Comparison of ENCODE assay signal across 27 cellular contexts in genomic region chr10:43749145-43749576, GRCh38.
DNase-seq lines count a peak whose midpoint lies in the region; ATAC-seq, FAIRE-seq and TF ChIP-seq lines count a peak whose summit lies in the region.
"Had no signal": no experiment of that assay in that cellular context is flagged by ENCODE, and none has a peak within 500 bp of the region (broad histone marks: within the 10 kb centered on the region; RNA-seq: fewer than 3 reads in every experiment).

No MANE protein-coding gene starts in this region.

- WGBS in pancreas, 2 donors, result 44 to 60% methylated on average over 13 of the region's 13 CpGs
- 88 to 92% (median 90%) methylated on average over 13 of the region's 13 CpGs for WGBS in spleen, 5 donors
- 88% methylated on average over 13 of the region's 13 CpGs for WGBS in suprapubic skin

- H3K9me3 ChIP-seq in Panc1 (ENCODE audit: control insufficient read depth, insufficient read depth, low read depth, low read length) (no peaks in the 10 kb centered on the region), pancreas (no peaks in the 10 kb centered on the region), spleen (no peaks in the 10 kb centered on the region), suprapubic skin (no peaks in the 10 kb centered on the region)
- H3K9me3 ChIP-seq: Caco-2, HAP-1, SJSA1 had no signal

- ATAC-seq in Panc1, result 0 out of 2 replicates have a peak, but pooled peaks have one; percentile 30
- peak; percentile 73 to 94 (median 82) for ATAC-seq in pancreas
- ATAC-seq in HG03378 (IDR thresholded peaks at IDR 0.05; ENCODE audit: unreplicated experiment), result no peak
- no peak for ATAC-seq in GM18502 (IDR thresholded peaks at IDR 0.05; ENCODE audit: poor library complexity, unreplicated experiment)
- ATAC-seq: CD8-positive, alpha-beta T cell had no signal

- no peak overlapping the region for H3K4me3 ChIP-seq in Panc1 (ENCODE audit: low read depth in 2 of 2, low read length in 2 of 2)
- H3K4me3 ChIP-seq in pancreas, result peak overlapping the region in 1 of 4 donors; percentile 26
- H3K4me3 ChIP-seq in spleen, result no peak overlapping the region
- no peak overlapping the region for H3K4me3 ChIP-seq in suprapubic skin
- H3K4me3 ChIP-seq: HAP-1, SJSA1 had no signal

- TF ChIP-seq EP300 in suprapubic skin (IDR thresholded peaks at IDR 0.05), result no peak

- TF ChIP-seq POLR2A in spleen (IDR thresholded peaks at IDR 0.05), result no peak
- no peak for TF ChIP-seq POLR2A in suprapubic skin (IDR thresholded peaks at IDR 0.05)

- no peak overlapping the region for H3K27ac ChIP-seq in Panc1 (ENCODE audit: low read length)
- H3K27ac ChIP-seq in pancreas, result peak overlapping the region in 3 of 4 donors; percentile 17 to 65 (median 22)
- H3K27ac ChIP-seq in spleen, result no peak overlapping the region
- H3K27ac ChIP-seq in suprapubic skin, result no peak overlapping the region
- H3K27ac ChIP-seq: C4-2B, SJSA1 had no signal

- intact Hi-C loops in Panc1 (cut with micrococcal nuclease; ENCODE audit: unreplicated experiment), result no loop called here
- intact Hi-C loops in pancreas (cut with DNase I), result no loop called here
- intact Hi-C loops in spleen (cut with DNase I; ENCODE audit: low total_unique reads), result no loop called here

- H3K36me3 ChIP-seq in Panc1 (ENCODE audit: control insufficient read depth, insufficient read depth, low read length), result no peaks in the 10 kb centered on the region
- H3K36me3 ChIP-seq in pancreas, result no peaks in the 10 kb centered on the region
- no peaks in the 10 kb centered on the region for H3K36me3 ChIP-seq in spleen
- H3K36me3 ChIP-seq in suprapubic skin, result no peaks in the 10 kb centered on the region
- H3K36me3 ChIP-seq: HAP-1, SJSA1 had no signal

- POLR2A ChIA-PET in Panc1 (lab: Charles Lee), result no interaction called here

- peaks cover 9% of the 10 kb centered on the region; the same call in 1 of the 2 replicates for H3K27me3 ChIP-seq in Panc1 (ENCODE audit: control insufficient read depth, insufficient read depth, low read length)
- no peaks in the 10 kb centered on the region for H3K27me3 ChIP-seq in pancreas
- no peaks in the 10 kb centered on the region for H3K27me3 ChIP-seq in spleen (replicated peaks in 1 of 7)
- H3K27me3 ChIP-seq in suprapubic skin, result no peaks in the 10 kb centered on the region
- H3K27me3 ChIP-seq: SJSA1 had no signal

- no peak for TF ChIP-seq CTCF in Panc1 (IDR thresholded peaks at IDR 0.05)
- no peak for TF ChIP-seq CTCF in pancreas (IDR thresholded peaks at IDR 0.05)
- no peak for TF ChIP-seq CTCF in spleen (IDR thresholded peaks at IDR 0.05 in 8 of 11, conservative IDR thresholded peaks at IDR 0.05 in 3 of 11)
- TF ChIP-seq CTCF in suprapubic skin (IDR thresholded peaks at IDR 0.05), result no peak

- in situ Hi-C loops in Panc1 (cut with HindIII; ENCODE audit: low pct_unique_long_range_greater_than_20kb, low sequenced_read_pairs), result no loop called here

- CTCF ChIA-PET in Panc1 (lab: Charles Lee), result no interaction called here

- FAIRE-seq in pancreas (lab: Jason Lieb, UNC), result no peak
- FAIRE-seq: GM12891, RCC 7860 had no signal

- no TSS peak for BruUV-seq in Panc1 (replicated peaks; lab: Mats Ljungman, UMichigan)

- DNase-seq in M059J (ENCODE audit: low read depth) (peak; percentile 8), Panc1 (ENCODE audit: low read depth, low spot score) (no peak), pancreas (peak in 5 of 6 donors; percentile 30 to 88 (median 84)), spleen (peak; percentile 59), suprapubic skin (ENCODE audit: low spot score in 2 of 2) (no peak)
- DNase-seq: Caco-2; CD8-positive, alpha-beta T cell; DMS79 treated with DMSO at 0.1 percent for 48 hours; GF-D8; GOT3; HFFc6; KBM-7; MM.1S; NCI-H1417 treated with DMSO at 0.1 percent for 48 hours; NCI-H187; NCI-H2171 treated with DMSO at 0.1 percent for 48 hours; NCI-H345; NCI-H510A treated with DMSO at 0.1 percent for 48 hours; NCI-H82; OCI-M1 had no signal

- no peaks in the 10 kb centered on the region for H3K4me1 ChIP-seq in Panc1 (ENCODE audit: control insufficient read depth, insufficient read depth, low read length)
- H3K4me1 ChIP-seq in pancreas, result peaks cover 0 to 7% (median 5%) of the 10 kb centered on the region in 3 donors
- no peaks in the 10 kb centered on the region for H3K4me1 ChIP-seq in spleen
- no peaks in the 10 kb centered on the region for H3K4me1 ChIP-seq in suprapubic skin
- H3K4me1 ChIP-seq: Caco-2, HAP-1, SJSA1 had no signal

Comparison
In these comparisons a context has a peak if more than half of its experiments do, and no peak if none do; other contexts are left out.
1. DNase-seq: peak in M059J (single experiment), pancreas (5 of 6) and spleen (single experiment); none in Panc1 (single experiment) and suprapubic skin (0 of 2).
2. ATAC-seq: peak in Panc1 (single experiment) and pancreas (4 of 4); none in HG03378 (single experiment) and GM18502 (single experiment).
3. H3K27ac ChIP-seq: peak in pancreas (3 of 4); none in Panc1 (single experiment), spleen (0 of 8) and suprapubic skin (single experiment).